10 cellular contexts compared by ENCODE assay signal in the genomic region with DNA sequence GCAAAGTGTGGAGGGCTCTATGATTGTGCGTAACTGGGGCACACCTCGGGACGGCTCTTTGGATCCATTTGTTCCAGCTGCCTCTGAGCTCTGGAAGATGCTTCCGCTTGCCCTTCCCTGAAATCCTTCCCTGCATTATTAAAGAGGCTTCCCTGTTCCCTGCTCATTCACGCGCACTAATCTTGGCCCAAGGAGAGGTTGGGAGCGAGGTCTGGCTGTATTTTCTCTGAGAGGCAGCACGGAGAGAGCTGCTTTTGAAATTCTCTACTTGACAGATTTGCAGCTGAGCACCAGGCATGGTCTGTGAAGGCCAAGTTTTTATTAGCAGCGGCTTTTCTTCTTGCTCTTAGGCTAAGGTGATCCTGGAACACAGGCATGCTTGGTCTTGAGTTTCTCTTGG.
"Had no signal": no experiment of that assay in that cellular context is flagged by ENCODE, and none has a peak within 500 bp of the region (broad histone marks: within the 10 kb centered on the region; RNA-seq: fewer than 3 reads in every experiment).

No MANE protein-coding gene starts in this region.

- ATAC-seq: left lobe of liver had no signal

- DNase-seq: activated CD4-positive, alpha-beta T cell treated with anti-CD3 and anti-CD28 coated beads, Interleukin-2, amount 50 U/mL, for 4 hours; activated CD4-positive, CD25-positive, alpha-beta regulatory T cell treated with anti-CD3 and anti-CD28 coated beads, Interleukin-2, amount 50 U/mL, for 72 hours; activated effector memory CD4-positive, alpha-beta T cell treated with Interleukin-2 at 50 U/mL for 16 hours; activated T-cell treated with anti-CD3 and anti-CD28 coated beads, Interleukin-2, amount 50 U/mL, for 24 hours; esophagus squamous epithelium; foreskin fibroblast; mammary epithelial cell; stomach; tibial artery had no signal
